In genomic region chr12:48285751-48286650, GRCh38 we compare ENCODE assay signal across 12 cellular contexts.
DNase-seq lines count a peak whose midpoint lies in the region; ATAC-seq, FAIRE-seq and TF ChIP-seq lines count a peak whose summit lies in the region.
"Had no signal": no experiment of that assay in that cellular context is flagged by ENCODE, and none has a peak within 500 bp of the region (broad histone marks: within the 10 kb centered on the region; RNA-seq: fewer than 3 reads in every experiment).

No MANE protein-coding gene starts in this region.

- peak overlapping the region in 1 of 2 donors; percentile 57 for H3K4me3 Mint-ChIP-seq in stimulated activated naive CD8-positive, alpha-beta T cell treated with anti-CD3 and anti-CD28 coated beads, Interleukin-15, amount 100 ng/mL, for 72 hours

- BruUV-seq in OCI-LY7 (replicated peaks; lab: Mats Ljungman, UMichigan) (no TSS peak), GM12878 (replicated peaks; lab: Mats Ljungman, UMichigan) (no TSS peak)

- no peaks in the 10 kb centered on the region for H3K36me3 ChIP-seq in OCI-LY7 (ENCODE audit: insufficient read depth, low read length)
- H3K36me3 ChIP-seq in GM12878 (ENCODE audit: control insufficient read depth in 2 of 2, insufficient read depth in 2 of 2, low read length in 1 of 2), result no peaks in the 10 kb centered on the region

- H3K4me1 Mint-ChIP-seq in stimulated activated naive CD8-positive, alpha-beta T cell treated with anti-CD3 and anti-CD28 coated beads, Interleukin-15, amount 100 ng/mL, for 72 hours, result peaks cover 13% of the 10 kb centered on the region

- H3K27ac Mint-ChIP-seq in stimulated activated naive CD8-positive, alpha-beta T cell treated with anti-CD3 and anti-CD28 coated beads, Interleukin-15, amount 100 ng/mL, for 72 hours, result peak overlapping the region; percentile 80 to 92

- RAD21 ChIA-PET in GM12878 (lab: Charles Lee; ENCODE audit: unreplicated experiment), result interaction anchor here (0.7 to 2.2 kb wide), 2 partner anchors 12 to 332 kb away, joined by 3 to 12 read pairs; no protein-coding TSS in a partner anchor

- H3K4me3 ChIP-seq in OCI-LY7 (ENCODE audit: low read depth, low read length, poor library complexity, severe bottlenecking), result no peak overlapping the region
- no peak overlapping the region for H3K4me3 ChIP-seq in GM12878
- H3K4me3 ChIP-seq: coronary artery had no signal

- H3K9me3 Mint-ChIP-seq in stimulated activated naive CD8-positive, alpha-beta T cell treated with anti-CD3 and anti-CD28 coated beads, Interleukin-15, amount 100 ng/mL, for 72 hours, result peaks cover 11 to 12% of the 10 kb centered on the region in 2 donors

- TF ChIP-seq RAD21 in GM12878 (IDR thresholded peaks at IDR 0.05; ENCODE audit: insufficient read depth, low read depth, low read length), result no peak

- TF ChIP-seq CTCF in OCI-LY7 (conservative IDR thresholded peaks at IDR 0.05; ENCODE audit: low read length) (no peak), GM12878 (IDR thresholded peaks at IDR 0.05 in 2 of 3, conservative IDR thresholded peaks at IDR 0.05 in 1 of 3; ENCODE audit: control insufficient read depth in 2 of 3, extremely low read depth in 1 of 3, insufficient read depth in 1 of 3, low read depth in 3 of 3, low read length in 3 of 3) (no peak)

- TF ChIP-seq POLR2A in GM12878 (IDR thresholded peaks at IDR 0.05; ENCODE audit: low read depth, low read length), result no peak

- no peaks in the 10 kb centered on the region for H3K9me3 ChIP-seq in OCI-LY7 (ENCODE audit: low read length)
- H3K9me3 ChIP-seq in GM12878 (replicated peaks; ENCODE audit: control insufficient read depth, insufficient read depth, low read length), result no peaks in the 10 kb centered on the region

- H3K4me1 ChIP-seq in OCI-LY7 (ENCODE audit: insufficient read depth, low read length, poor library complexity, severe bottlenecking), result no peaks in the 10 kb centered on the region
- no peaks in the 10 kb centered on the region for H3K4me1 ChIP-seq in GM12878 (ENCODE audit: control insufficient read depth, insufficient read depth, low read length)

- no peaks in the 10 kb centered on the region for H3K9me2 ChIP-seq in OCI-LY7 (ENCODE audit: insufficient read depth, low read length)

- POLR2A ChIA-PET in OCI-LY7 (lab: Charles Lee) (no interaction called here), GM12878 (lab: Charles Lee) (no interaction called here)

- intact Hi-C loops in OCI-LY7 (cut with micrococcal nuclease; ENCODE audit: unreplicated experiment), result no loop called here
- intact Hi-C loops in GM12878 (cut with micrococcal nuclease; ENCODE audit: unreplicated experiment), result no loop called here

- H3K79me2 ChIP-seq in OCI-LY7 (ENCODE audit: insufficient read depth, low read depth, low read length), result no peaks in the 10 kb centered on the region
- no peaks in the 10 kb centered on the region for H3K79me2 ChIP-seq in GM12878 (ENCODE audit: control insufficient read depth, insufficient read depth, low read length)

- no peaks in the 10 kb centered on the region for H3K27me3 ChIP-seq in GM12878 (replicated peaks in 1 of 2; ENCODE audit: control insufficient read depth in 2 of 2, insufficient read depth in 2 of 2, low read length in 1 of 2)

- peak; percentile 41 for FAIRE-seq in GM12878 (lab: Jason Lieb, UNC)
- FAIRE-seq: GM19239 had no signal

- no peaks in the 10 kb centered on the region for H3K27me3 Mint-ChIP-seq in stimulated activated naive CD8-positive, alpha-beta T cell treated with anti-CD3 and anti-CD28 coated beads, Interleukin-15, amount 100 ng/mL, for 72 hours

- H3K9ac ChIP-seq in GM12878 (ENCODE audit: control insufficient read depth, insufficient read depth, low read length), result no peak overlapping the region

- SMC1A ChIA-PET in GM12878 (lab: Charles Lee; ENCODE audit: uncharacterized antibody, unreplicated experiment), result interaction anchor here (1.0 to 2.4 kb wide), 4 partner anchors 12 to 332 kb away, joined by 3 to 15 read pairs (median 3); no protein-coding TSS in a partner anchor

- WGBS in GM12878 (ENCODE audit: insufficient coverage, insufficient replicate concordance, low lambda C conversion rate, missing lambda C conversion rate), result 5% methylated on average over 2 of the region's 2 CpGs

- 0 out of 2 replicates have a peak overlapping the region, but pooled peaks have one; percentile 3 for H2AFZ ChIP-seq in OCI-LY7 (ENCODE audit: low read length)
- no peak overlapping the region for H2AFZ ChIP-seq in GM12878 (ENCODE audit: control insufficient read depth, low read depth, low read length)

- TF ChIP-seq EP300 in GM12878 (IDR thresholded peaks at IDR 0.05; ENCODE audit: borderline replicate concordance in 1 of 2, control insufficient read depth in 1 of 2, low read depth in 2 of 2, low read length in 2 of 2), result no peak

- H3K4me2 ChIP-seq in OCI-LY7 (ENCODE audit: low read length) (no peak overlapping the region), GM12878 (ENCODE audit: control insufficient read depth, insufficient read depth) (no peak overlapping the region)

- peak; percentile 41 for ATAC-seq in GM12878
- peak; percentile 86 for ATAC-seq in stimulated activated naive CD8-positive, alpha-beta T cell treated with anti-CD3 and anti-CD28 coated beads, Interleukin-15, amount 100 ng/mL, for 72 hours
- ATAC-seq in GM18511 (IDR thresholded peaks at IDR 0.05; ENCODE audit: unreplicated experiment), result no peak
- ATAC-seq in GM18858 (IDR thresholded peaks at IDR 0.05; ENCODE audit: unreplicated experiment), result no peak

- in situ Hi-C loops in GM12878 (cut with MboI), result no loop called here

- H4K20me1 ChIP-seq in OCI-LY7 (ENCODE audit: insufficient read depth, low read length) (no peaks in the 10 kb centered on the region), GM12878 (ENCODE audit: control insufficient read depth, insufficient read depth) (no peaks in the 10 kb centered on the region)

- no peak overlapping the region for H3K27ac ChIP-seq in OCI-LY7 (ENCODE audit: low read depth, low read length, poor library complexity, severe bottlenecking)
- no peak overlapping the region for H3K27ac ChIP-seq in GM12878 (ENCODE audit: control insufficient read depth, insufficient read depth)
- H3K27ac ChIP-seq: coronary artery had no signal

- peak; percentile 2 to 24 for DNase-seq in stimulated activated CD4-positive, alpha-beta T cell treated with anti-CD3 and anti-CD28 coated beads, Interleukin-2, amount 100 ng/mL, for 24 hours
- no peak for DNase-seq in stimulated activated CD4-positive, alpha-beta T cell treated with anti-CD3 and anti-CD28 coated beads, Interleukin-4, amount 100 ng/mL, for 1 hour
- DNase-seq in OCI-LY7 (ENCODE audit: low spot score) (peak; percentile 1), GM12878 (ENCODE audit: low read depth, low spot score) (no peak), NCI-H1092 treated with DMSO at 0.1 percent for 48 hours (lab: John Stamatoyannopoulos, UW) (no peak)
- DNase-seq in stimulated activated naive CD8-positive, alpha-beta T cell treated with anti-CD3 and anti-CD28 coated beads, Interleukin-15, amount 100 ng/mL, for 72 hours, result peak; percentile 9 to 38
- DNase-seq: C1 segment of cervical spinal cord, foreskin fibroblast had no signal

- CTCF ChIA-PET in OCI-LY7 (lab: Charles Lee; ENCODE audit: unreplicated experiment) (no interaction called here), GM12878 (lab: Yijun Ruan, JAX) (interaction anchor here (0.7 to 2.9 kb wide), 4 partner anchors 25 to 332 kb away, joined by 3 to 37 read pairs (median 3); no protein-coding TSS in a partner anchor)

TF ChIP-seq in GM12878, 131 proteins besides CTCF, POLR2A, EP300 and RAD21 (continues in another document):
- TF ChIP-seq BCLAF1 (IDR thresholded peaks at IDR 0.05), result no peak
- no peak for TF ChIP-seq POLR2AphosphoS5 (IDR thresholded peaks at IDR 0.05; ENCODE audit: low read length)
- no peak for TF ChIP-seq E2F8 (IDR thresholded peaks at IDR 0.05; ENCODE audit: low read depth, partially characterized antibody)
- no peak for TF ChIP-seq ESRRA (IDR thresholded peaks at IDR 0.05; ENCODE audit: low read length)
- TF ChIP-seq SMAD1 (IDR thresholded peaks at IDR 0.05; ENCODE audit: low read depth, partially characterized antibody), result no peak
- TF ChIP-seq TCF3 (IDR thresholded peaks at IDR 0.05; ENCODE audit: borderline replicate concordance, insufficient read depth, low read depth, low read length), result no peak

Comparison
In these comparisons a context has a peak if more than half of its experiments do, and no peak if none do; other contexts are left out.
1. DNase-seq: peak in stimulated activated CD4-positive, alpha-beta T cell treated with anti-CD3 and anti-CD28 coated beads, Interleukin-2, amount 100 ng/mL, for 24 hours (2 of 2), OCI-LY7 (single experiment) and stimulated activated naive CD8-positive, alpha-beta T cell treated with anti-CD3 and anti-CD28 coated beads, Interleukin-15, amount 100 ng/mL, for 72 hours (2 of 2); none in stimulated activated CD4-positive, alpha-beta T cell treated with anti-CD3 and anti-CD28 coated beads, Interleukin-4, amount 100 ng/mL, for 1 hour (single experiment), GM12878 (single experiment) and NCI-H1092 treated with DMSO at 0.1 percent for 48 hours (single experiment).
2. ATAC-seq: peak in GM12878 (single experiment) and stimulated activated naive CD8-positive, alpha-beta T cell treated with anti-CD3 and anti-CD28 coated beads, Interleukin-15, amount 100 ng/mL, for 72 hours (single experiment); none in GM18511 (single experiment) and GM18858 (single experiment).